19 cellular contexts compared by ENCODE assay signal in the genomic region with DNA sequence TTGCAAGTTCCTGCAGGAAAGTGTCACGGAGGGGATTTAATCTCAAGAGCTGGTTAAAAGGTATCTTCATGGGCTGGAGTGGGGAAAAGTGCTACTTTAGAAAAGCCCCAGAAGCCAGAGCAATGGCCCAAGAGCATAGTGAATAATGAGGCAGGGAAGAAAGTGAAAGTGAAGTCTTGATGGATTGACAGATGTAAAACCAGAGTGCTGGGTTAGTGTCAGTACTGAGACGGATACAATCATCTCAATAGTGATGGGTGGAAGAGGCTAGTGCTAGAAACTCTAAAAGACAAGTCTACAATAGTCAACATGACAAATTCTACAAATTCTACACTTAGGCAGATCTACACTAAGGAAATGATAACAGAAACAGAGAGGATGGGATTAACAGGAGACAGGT.
A peak's percentile ranks its signal among the peaks of the same experiment; 100 is the strongest.
DNase-seq lines count a peak whose midpoint lies in the region; ATAC-seq, FAIRE-seq and TF ChIP-seq lines count a peak whose summit lies in the region.
"Had no signal": no experiment of that assay in that cellular context is flagged by ENCODE, and none has a peak within 500 bp of the region (broad histone marks: within the 10 kb centered on the region; RNA-seq: fewer than 3 reads in every experiment).

No MANE protein-coding gene starts in this region.

- dilution Hi-C loops in IMR-90 (cut with HindIII; ENCODE audit: low sequenced_read_pairs, unreplicated experiment): no loop called here
- dilution Hi-C loops in keratinocyte (cut with MboI; ENCODE audit: extremely low pct_ligation_motif_present, low sequenced_read_pairs): no loop called here

- ATAC-seq in IMR-90 (ENCODE audit: low read depth) (no peak), GM18517 (IDR thresholded peaks at IDR 0.05; ENCODE audit: unreplicated experiment) (no peak)

- no peak overlapping the region for H2BK20ac ChIP-seq in IMR-90 (ENCODE audit: low read depth, low read length)

- DNase-seq in GM12865 (ENCODE audit: low read depth) (peak; percentile 15), GM19239 (ENCODE audit: insufficient read length, low spot score) (no peak), IMR-90 (no peak), keratinocyte (ENCODE audit: low read depth, low spot score) (no peak)
- DNase-seq in activated effector memory CD4-positive, alpha-beta T cell treated with Interleukin-2 at 50 U/mL for 16 hours: no peak
- DNase-seq in activated CD4-positive, CD25-positive, alpha-beta regulatory T cell (lab: John Stamatoyannopoulos, UW): no peak
- DNase-seq: brain microvascular endothelial cell; naive B cell; NCI-H2081; NCI-H524 treated with DMSO at 0.1 percent for 48 hours; SJCRH30; small intestine; stimulated activated CD4-positive, alpha-beta T cell treated with anti-CD3 and anti-CD28 coated beads, Interleukin-4, amount 100 ng/mL, for 4 hours; stimulated activated CD8-positive, alpha-beta memory T cell treated with anti-CD3 and anti-CD28 coated beads, Interleukin-4, amount 100 ng/mL, for 48 hours; T-helper 9 cell; testis had no signal

- H3K14ac ChIP-seq in IMR-90 (replicated peaks; ENCODE audit: low read depth, low read length): no peak overlapping the region

- peak overlapping the region; percentile 48 for H2AFZ ChIP-seq in IMR-90 (replicated peaks; ENCODE audit: low read length, poor library complexity)
- H2AFZ ChIP-seq in keratinocyte (ENCODE audit: control insufficient read depth, low read length): no peak overlapping the region

- in situ Hi-C loops in IMR-90 (cut with MboI; ENCODE audit: low sequenced_read_pairs): no loop called here

- 88% methylated on average over 1 of the region's 2 CpGs; no CpG with 5 or more reads in 1 of the 2 experiments for whole genome bisulfite sequencing in IMR-90 (ENCODE audit: extremely low coverage in 2 of 2, insufficient read length in 1 of 2), 2 experiments

- FAIRE-seq in GM19239 (lab: Jason Lieb, UNC): peak; percentile 64
- no peak for FAIRE-seq in keratinocyte (lab: Jason Lieb, UNC)
- FAIRE-seq: G401.6, small intestine had no signal

- H3K9me1 ChIP-seq in IMR-90 (ENCODE audit: insufficient read depth, low read length) (no peaks in the 10 kb centered on the region), keratinocyte (ENCODE audit: control insufficient read depth, extremely low read depth, insufficient read depth, low read length) (no peaks in the 10 kb centered on the region)

- POLR2A ChIA-PET in IMR-90 (lab: Charles Lee; ENCODE audit: unreplicated experiment): no interaction called here

- CTCF ChIA-PET in IMR-90 (lab: Yijun Ruan, JAX): no interaction called here

- H2AK9ac ChIP-seq in IMR-90 (replicated peaks; ENCODE audit: low read depth, low read length, poor library complexity): no peak overlapping the region

- H3K4me1 ChIP-seq in IMR-90 (ENCODE audit: control insufficient read depth, insufficient read depth, low read length): no peaks in the 10 kb centered on the region; the same call in 1 of the 2 replicates
- H3K4me1 ChIP-seq in keratinocyte (ENCODE audit: control insufficient read depth, extremely low read depth, insufficient read depth, low read length): peaks cover 20% of the 10 kb centered on the region
- H3K4me1 ChIP-seq: SJCRH30 had no signal

- H3K9ac ChIP-seq in IMR-90 (ENCODE audit: low read depth, low read length): no peak overlapping the region
- no peak overlapping the region for H3K9ac ChIP-seq in keratinocyte (ENCODE audit: control insufficient read depth, extremely low read depth, insufficient read depth, low read length)

- no peak overlapping the region for H2BK15ac ChIP-seq in IMR-90 (ENCODE audit: low read depth, low read length)

- no peaks in the 10 kb centered on the region for H3K36me3 ChIP-seq in IMR-90 (ENCODE audit: control insufficient read depth, insufficient read depth, low read length)
- H3K36me3 ChIP-seq in keratinocyte (ENCODE audit: control insufficient read depth in 2 of 2, extremely low read depth in 1 of 2, insufficient read depth in 2 of 2, low read length in 2 of 2): no peaks in the 10 kb centered on the region
- H3K36me3 ChIP-seq: brain microvascular endothelial cell had no signal

- no peak overlapping the region for H4K5ac ChIP-seq in IMR-90 (ENCODE audit: low read depth, low read length)

- TF ChIP-seq CTCF in GM12865 (IDR thresholded peaks at IDR 0.05; ENCODE audit: insufficient read depth, low read depth, low read length, missing control alignments) (no peak), IMR-90 (conservative IDR thresholded peaks at IDR 0.05; ENCODE audit: low read depth, low read length) (no peak), keratinocyte (optimal IDR thresholded peaks at IDR 0.05 in 1 of 3, IDR thresholded peaks at IDR 0.05 in 1 of 3, conservative IDR thresholded peaks at IDR 0.05 in 1 of 3; ENCODE audit: extremely low read depth in 1 of 3, insufficient read depth in 2 of 3, low read length in 3 of 3) (no peak)

- no peak for TF ChIP-seq RAD21 in IMR-90 (IDR thresholded peaks at IDR 0.05; ENCODE audit: low read length)

- TF ChIP-seq POLR2A in IMR-90 (IDR thresholded peaks at IDR 0.05; ENCODE audit: low read depth, low read length): no peak

- H2AK5ac ChIP-seq in IMR-90 (ENCODE audit: low read depth, low read length): no peak overlapping the region

- no peak overlapping the region for H4K91ac ChIP-seq in IMR-90 (ENCODE audit: insufficient read depth, low read depth, low read length)

- H3K18ac ChIP-seq in IMR-90 (ENCODE audit: low read depth, low read length): no peak overlapping the region

- BruUV-seq in IMR-90 (replicated peaks; lab: Mats Ljungman, UMichigan): no TSS peak

- no peak overlapping the region for H3K27ac ChIP-seq in IMR-90 (ENCODE audit: insufficient read depth, low read length)
- H3K27ac ChIP-seq in keratinocyte (ENCODE audit: control insufficient read depth, insufficient read depth, low read length): no peak overlapping the region
- H3K27ac ChIP-seq: brain microvascular endothelial cell, HL-60, SJCRH30, testis had no signal

- H3K56ac ChIP-seq in IMR-90 (ENCODE audit: extremely low read depth, insufficient read depth, low read length): no peak overlapping the region

- intact Hi-C loops in IMR-90 (cut with micrococcal nuclease): no loop called here

- H2BK5ac ChIP-seq in IMR-90 (ENCODE audit: low read depth, low read length, poor library complexity, severe bottlenecking): no peak overlapping the region

- no peak overlapping the region for H2BK120ac ChIP-seq in IMR-90 (ENCODE audit: low read depth, low read length)

- H3K27me3 ChIP-seq in IMR-90 (ENCODE audit: control insufficient read depth, insufficient read depth, low read length) (no peaks in the 10 kb centered on the region), keratinocyte (ENCODE audit: control insufficient read depth, extremely low read depth, insufficient read depth, low read length) (no peaks in the 10 kb centered on the region)
- H3K27me3 ChIP-seq: brain microvascular endothelial cell, SJCRH30, testis had no signal

- H3K79me2 ChIP-seq in keratinocyte (ENCODE audit: control insufficient read depth, insufficient read depth, low read length): no peaks in the 10 kb centered on the region

- H3K4me2 ChIP-seq in IMR-90 (ENCODE audit: low read depth, low read length) (peak overlapping the region; percentile 52), keratinocyte (ENCODE audit: control insufficient read depth, extremely low read depth, insufficient read depth, low read depth, low read length) (peak overlapping the region; percentile 57)

- no peak overlapping the region for H4K8ac ChIP-seq in IMR-90 (ENCODE audit: low read depth in 2 of 2, low read length in 2 of 2)

- H3K4me3 ChIP-seq in GM12865 (ENCODE audit: low read depth, low read length): no peak overlapping the region
- no peak overlapping the region for H3K4me3 ChIP-seq in IMR-90 (ENCODE audit: insufficient read depth, low read depth, low read length)
- H3K4me3 ChIP-seq in keratinocyte (ENCODE audit: control insufficient read depth in 2 of 3, extremely low read depth in 1 of 3, insufficient read depth in 2 of 3, low read depth in 1 of 3, low read length in 3 of 3): no peak overlapping the region
- H3K4me3 ChIP-seq: SJCRH30, testis had no signal

- H3K23ac ChIP-seq in IMR-90 (ENCODE audit: low read depth, low read length): no peak overlapping the region; the same call in 1 of the 2 replicates

- no peaks in the 10 kb centered on the region for H4K20me1 ChIP-seq in IMR-90 (ENCODE audit: insufficient read depth, low read length)
- no peaks in the 10 kb centered on the region for H4K20me1 ChIP-seq in keratinocyte (ENCODE audit: control insufficient read depth, extremely low read depth, insufficient read depth, low read length)

- H3K4ac ChIP-seq in IMR-90 (ENCODE audit: low read depth, low read length): no peak overlapping the region

- H3K9me3 ChIP-seq in IMR-90 (ENCODE audit: control insufficient read depth, insufficient read depth, low read length) (peaks cover 2% of the 10 kb centered on the region; the same call in 1 of the 2 replicates), keratinocyte (ENCODE audit: control insufficient read depth, low read depth, low read length) (no peaks in the 10 kb centered on the region)
- H3K9me3 ChIP-seq: testis had no signal

- H3K79me1 ChIP-seq in IMR-90 (ENCODE audit: low read depth in 1 of 2, low read length in 2 of 2): peaks cover 17 to 18% of the 10 kb centered on the region in 2 experiments; a peak in 3 of 4 replicates

TF ChIP-seq in IMR-90, 13 proteins besides CTCF, POLR2A, EP300 and RAD21 (continues in another document):
- no peak for TF ChIP-seq MAFK (IDR thresholded peaks at IDR 0.05; ENCODE audit: low read depth, low read length)
- TF ChIP-seq FOS (IDR thresholded peaks at IDR 0.05; ENCODE audit: low read depth, low read length): no peak
- no peak for TF ChIP-seq RFX5 (IDR thresholded peaks at IDR 0.05; ENCODE audit: low read depth, low read length)
- no peak for TF ChIP-seq SMC3 (IDR thresholded peaks at IDR 0.05; ENCODE audit: low read depth, low read length)
- TF ChIP-seq MXI1 (IDR thresholded peaks at IDR 0.05; ENCODE audit: borderline replicate concordance, low read depth, low read length): no peak
- no peak for TF ChIP-seq RCOR1 (IDR thresholded peaks at IDR 0.05; ENCODE audit: insufficient replicate concordance, low read length)
- TF ChIP-seq MAZ (IDR thresholded peaks at IDR 0.05; ENCODE audit: borderline replicate concordance, low read depth, low read length): no peak
- TF ChIP-seq NFE2L2 (IDR thresholded peaks at IDR 0.05; ENCODE audit: low read depth, low read length): no peak
- TF ChIP-seq, protein P1, sequence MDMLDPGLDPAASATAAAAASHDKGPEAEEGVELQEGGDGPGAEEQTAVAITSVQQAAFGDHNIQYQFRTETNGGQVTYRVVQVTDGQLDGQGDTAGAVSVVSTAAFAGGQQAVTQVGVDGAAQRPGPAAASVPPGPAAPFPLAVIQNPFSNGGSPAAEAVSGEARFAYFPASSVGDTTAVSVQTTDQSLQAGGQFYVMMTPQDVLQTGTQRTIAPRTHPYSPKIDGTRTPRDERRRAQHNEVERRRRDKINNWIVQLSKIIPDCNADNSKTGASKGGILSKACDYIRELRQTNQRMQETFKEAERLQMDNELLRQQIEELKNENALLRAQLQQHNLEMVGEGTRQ (IDR thresholded peaks at IDR 0.05; ENCODE audit: low read depth, low read length): no peak
- no peak for TF ChIP-seq CHD1 (IDR thresholded peaks at IDR 0.05; ENCODE audit: low read depth, low read length)
- TF ChIP-seq BHLHE40 (IDR thresholded peaks at IDR 0.05; ENCODE audit: low read depth, low read length): no peak
